Comparison of ENCODE assay signal across 29 cellular contexts in genomic region chr11:70050243-70050642, GRCh38. TPM values are rescaled to one million over a fixed set of nuclear protein-coding genes. Genes with fewer than 3 reads are reported as not detected.
"Had no signal": no experiment of that assay in that cellular context is flagged by ENCODE, and none has a peak within 500 bp of the region (broad histone marks: within the 10 kb centered on the region; RNA-seq: fewer than 3 reads in every experiment).

No MANE protein-coding gene starts in this region.

- H3K27ac ChIP-seq: brain microvascular endothelial cell, KMS-11, WERI-Rb-1 had no signal

- H3K27ac Mint-ChIP-seq: activated CD4-positive, alpha-beta T cell treated with anti-CD3 and anti-CD28 coated beads, Interleukin-2, amount 10 ng/mL, durations not matched to agents 24 days and 14 days; activated CD8-positive, alpha-beta T cell treated with anti-CD3 and anti-CD28 coated beads for 36 hours; activated naive CD8-positive, alpha-beta T cell treated with anti-CD3 and anti-CD28 coated beads for 36 hours; activated T-helper 1 cell treated with anti-CD3 and anti-CD28 coated beads, Interleukin-12 subunit alpha, Interleukin-12 subunit beta, Interleukin-2, Interleukin-4 antibody, amounts not matched to agents 30 ng/mL and 10 ng/mL and 1 ng/mL, durations not matched to agents 14 hours and 24 hours and 36 hours had no signal

- H3K4me1 Mint-ChIP-seq: activated CD4-positive, alpha-beta T cell treated with anti-CD3 and anti-CD28 coated beads, Interleukin-2, amount 10 ng/mL, durations not matched to agents 24 days and 14 days; activated naive CD8-positive, alpha-beta T cell treated with anti-CD3 and anti-CD28 coated beads for 36 hours had no signal

- DNase-seq: activated CD4-positive, alpha-beta T cell treated with anti-CD3 and anti-CD28 coated beads, Interleukin-2, amount 10 ng/mL, durations not matched to agents 24 days and 14 days; activated CD4-positive, alpha-beta T cell treated with anti-CD3 and anti-CD28 coated beads, Interleukin-2, amount 50 U/mL, for 4 hours; activated CD4-positive, CD25-positive, alpha-beta regulatory T cell; activated CD8-positive, alpha-beta T cell treated with anti-CD3 and anti-CD28 coated beads for 36 hours; activated naive CD4-positive, alpha-beta T cell; activated naive CD4-positive, alpha-beta T cell treated with anti-CD3 and anti-CD28 coated beads, Interleukin-2, amount 50 U/mL, for 16 hours; activated naive CD8-positive, alpha-beta T cell treated with anti-CD3 and anti-CD28 coated beads for 36 hours; activated T-cell treated with anti-CD3 and anti-CD28 coated beads for 4 hours; activated T-cell treated with anti-CD3 and anti-CD28 coated beads, Interleukin-2, amount 50 U/mL, for 4 hours; amniotic stem cell; brain microvascular endothelial cell; MM.1S; MV-4-11; NCI-H1092; NCI-H1436 treated with DMSO at 0.1 percent for 48 hours; NCI-H1694 treated with DMSO at 0.1 percent for 48 hours; NCI-H2029; NCI-H345; NCI-H524 treated with DMSO at 0.1 percent for 48 hours; Right ventricle myocardium superior; SW 1271; T-helper 1 cell; T1000; WERI-Rb-1 had no signal

- H3K4me3 Mint-ChIP-seq: activated CD4-positive, alpha-beta T cell treated with anti-CD3 and anti-CD28 coated beads, Interleukin-2, amount 10 ng/mL, durations not matched to agents 24 days and 14 days; activated CD8-positive, alpha-beta T cell treated with anti-CD3 and anti-CD28 coated beads for 36 hours; activated naive CD8-positive, alpha-beta T cell treated with anti-CD3 and anti-CD28 coated beads for 36 hours; activated T-cell treated with anti-CD3 and anti-CD28 coated beads, Interleukin-2, amount 50 U/mL, for 4 hours; activated T-helper 1 cell treated with anti-CD3 and anti-CD28 coated beads, Interleukin-12 subunit alpha, Interleukin-12 subunit beta, Interleukin-2, Interleukin-4 antibody, amounts not matched to agents 30 ng/mL and 10 ng/mL and 1 ng/mL, durations not matched to agents 14 hours and 24 hours and 36 hours had no signal

- H3K9me3 Mint-ChIP-seq: activated CD4-positive, alpha-beta T cell treated with anti-CD3 and anti-CD28 coated beads, Interleukin-2, amount 10 ng/mL, durations not matched to agents 24 days and 14 days; activated CD8-positive, alpha-beta T cell treated with anti-CD3 and anti-CD28 coated beads for 36 hours; activated naive CD8-positive, alpha-beta T cell treated with anti-CD3 and anti-CD28 coated beads for 36 hours; activated T-cell treated with anti-CD3 and anti-CD28 coated beads, Interleukin-2, amount 50 U/mL, for 4 hours; activated T-helper 1 cell treated with anti-CD3 and anti-CD28 coated beads, Interleukin-12 subunit alpha, Interleukin-12 subunit beta, Interleukin-2, Interleukin-4 antibody, amounts not matched to agents 30 ng/mL and 10 ng/mL and 1 ng/mL, durations not matched to agents 14 hours and 24 hours and 36 hours had no signal

- ATAC-seq: activated CD8-positive, alpha-beta T cell treated with anti-CD3 and anti-CD28 coated beads for 36 hours; activated T-cell treated with anti-CD3 and anti-CD28 coated beads, Interleukin-2, amount 50 U/mL, for 4 hours had no signal

- H3K36me3 Mint-ChIP-seq: activated naive CD8-positive, alpha-beta T cell treated with anti-CD3 and anti-CD28 coated beads for 36 hours had no signal

RNA-seq across cellular contexts. Expression of gene ANO1, which starts 27.9 kb away (rescaled TPM):
- total RNA-seq: activated CD4-positive, alpha-beta T cell treated with anti-CD3 and anti-CD28 coated beads, Interleukin-2, amount 10 ng/mL, durations not matched to agents 24 days and 14 days; activated CD8-positive, alpha-beta T cell treated with anti-CD3 and anti-CD28 coated beads for 36 hours; activated naive CD8-positive, alpha-beta T cell treated with anti-CD3 and anti-CD28 coated beads for 36 hours; activated T-helper 1 cell treated with anti-CD3 and anti-CD28 coated beads, Interleukin-12 subunit alpha, Interleukin-12 subunit beta, Interleukin-2, Interleukin-4 antibody, amounts not matched to agents 30 ng/mL and 10 ng/mL and 1 ng/mL, durations not matched to agents 14 hours and 24 hours and 36 hours; LHCN-M2; OCI-LY7; T-helper 2 cell treated with Interferon-gamma antibody and Interleukin-4, amounts not matched to agents 100 ng/mL and 5 ng/mL, for 36 hours had no signal
